Comparison of ENCODE assay signal across 21 cellular contexts in genomic region chr6:46390153-46390876, GRCh38.
"Had no signal": no experiment of that assay in that cellular context is flagged by ENCODE, and none has a peak within 500 bp of the region (broad histone marks: within the 10 kb centered on the region; RNA-seq: fewer than 3 reads in every experiment).

No MANE protein-coding gene starts in this region.

- DNase-seq: activated B cell treated with CpG ODN at 0.5 μM for 24 hours; activated CD4-positive, alpha-beta T cell treated with anti-CD3 and anti-CD28 coated beads for 36 hours; activated CD4-positive, alpha-beta T cell treated with anti-CD3 and anti-CD28 coated beads, Interleukin-2, amount 50 U/mL, for 4 hours; activated CD8-positive, alpha-beta memory T cell treated with anti-CD3 and anti-CD28 coated beads for 24 hours; activated CD8-positive, alpha-beta memory T cell treated with anti-CD3 and anti-CD28 coated beads, Interleukin-2, amount 50 U/mL, for 4 hours; activated T-cell treated with anti-CD3 and anti-CD28 coated beads, Interleukin-2, amount 50 U/mL, for 24 hours; adrenal gland; esophagus squamous epithelium; heart left ventricle; left lung; right cardiac atrium; stimulated activated CD4-positive, alpha-beta T cell treated with anti-CD3 and anti-CD28 coated beads, Interleukin-4, amount 100 ng/mL, for 24 hours; stimulated activated naive CD4-positive, alpha-beta T cell treated with Interleukin-2 at 50 U/mL for 16 hours; T-helper 9 cell; tibial artery had no signal

- H3K27me3 ChIP-seq: adrenal gland, cardiac muscle cell, esophagus squamous epithelium, gastroesophageal sphincter, heart left ventricle, left lung, tibial artery had no signal

- H3K4me1 ChIP-seq: adrenal gland, esophagus squamous epithelium, left lung, prostate gland had no signal

- H3K36me3 ChIP-seq: adrenal gland, cardiac muscle cell, esophagus squamous epithelium, gastroesophageal sphincter, heart left ventricle, left lung, prostate gland, tibial artery had no signal

- H3K9me3 ChIP-seq: adrenal gland, esophagus squamous epithelium, gastroesophageal sphincter, left lung, prostate gland, tibial artery had no signal

- H3K27ac ChIP-seq: adrenal gland, cardiac muscle cell, esophagus squamous epithelium, gastroesophageal sphincter, heart left ventricle, left lung, prostate gland, tibial artery had no signal

- ATAC-seq: activated CD4-positive, alpha-beta T cell treated with anti-CD3 and anti-CD28 coated beads for 36 hours; activated T-helper 17 cell treated with anti-CD3 and anti-CD28 coated beads, Interleukin-2, amount 50 U/mL, for 72 hours; gastroesophageal sphincter; left lung; natural killer cell treated with Interleukin-12 subunit alpha and Interleukin-12 subunit beta and Interleukin-15 and Interleukin-18, amount 100 ng/mL, for 72 hours; right cardiac atrium had no signal

- H3K4me3 ChIP-seq: adrenal gland, cardiac muscle cell, esophagus squamous epithelium, gastroesophageal sphincter, heart left ventricle, left lung, lung, prostate gland, tibial artery had no signal
